In the genomic region with DNA sequence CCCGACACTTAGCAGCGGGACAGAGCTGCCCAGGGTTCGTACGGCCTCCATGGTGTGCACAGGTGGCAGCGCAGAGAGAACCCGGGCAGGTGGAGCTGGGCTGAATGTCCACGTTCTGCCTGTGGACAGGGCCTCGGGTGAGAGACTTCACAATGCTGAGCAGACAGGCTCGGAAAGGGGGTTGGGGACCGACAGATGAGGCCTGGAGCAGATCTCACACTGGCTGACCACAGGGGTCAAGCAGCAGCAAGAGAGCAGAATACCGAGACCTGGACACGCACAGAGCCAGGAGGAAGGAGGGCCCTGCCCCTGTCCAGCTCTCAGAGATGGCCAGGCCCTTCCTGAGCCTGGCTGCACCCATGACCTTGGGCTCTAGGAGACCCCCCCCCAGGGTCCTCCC, we compare ENCODE assay signal across 1 cellular context.
TF ChIP-seq lines count a peak whose summit lies in the region.

No MANE protein-coding gene starts in this region.

TF ChIP-seq in GM23338, 12 proteins besides CTCF, POLR2A, EP300 and RAD21 (continued from another document):
- TF ChIP-seq, protein P1, sequence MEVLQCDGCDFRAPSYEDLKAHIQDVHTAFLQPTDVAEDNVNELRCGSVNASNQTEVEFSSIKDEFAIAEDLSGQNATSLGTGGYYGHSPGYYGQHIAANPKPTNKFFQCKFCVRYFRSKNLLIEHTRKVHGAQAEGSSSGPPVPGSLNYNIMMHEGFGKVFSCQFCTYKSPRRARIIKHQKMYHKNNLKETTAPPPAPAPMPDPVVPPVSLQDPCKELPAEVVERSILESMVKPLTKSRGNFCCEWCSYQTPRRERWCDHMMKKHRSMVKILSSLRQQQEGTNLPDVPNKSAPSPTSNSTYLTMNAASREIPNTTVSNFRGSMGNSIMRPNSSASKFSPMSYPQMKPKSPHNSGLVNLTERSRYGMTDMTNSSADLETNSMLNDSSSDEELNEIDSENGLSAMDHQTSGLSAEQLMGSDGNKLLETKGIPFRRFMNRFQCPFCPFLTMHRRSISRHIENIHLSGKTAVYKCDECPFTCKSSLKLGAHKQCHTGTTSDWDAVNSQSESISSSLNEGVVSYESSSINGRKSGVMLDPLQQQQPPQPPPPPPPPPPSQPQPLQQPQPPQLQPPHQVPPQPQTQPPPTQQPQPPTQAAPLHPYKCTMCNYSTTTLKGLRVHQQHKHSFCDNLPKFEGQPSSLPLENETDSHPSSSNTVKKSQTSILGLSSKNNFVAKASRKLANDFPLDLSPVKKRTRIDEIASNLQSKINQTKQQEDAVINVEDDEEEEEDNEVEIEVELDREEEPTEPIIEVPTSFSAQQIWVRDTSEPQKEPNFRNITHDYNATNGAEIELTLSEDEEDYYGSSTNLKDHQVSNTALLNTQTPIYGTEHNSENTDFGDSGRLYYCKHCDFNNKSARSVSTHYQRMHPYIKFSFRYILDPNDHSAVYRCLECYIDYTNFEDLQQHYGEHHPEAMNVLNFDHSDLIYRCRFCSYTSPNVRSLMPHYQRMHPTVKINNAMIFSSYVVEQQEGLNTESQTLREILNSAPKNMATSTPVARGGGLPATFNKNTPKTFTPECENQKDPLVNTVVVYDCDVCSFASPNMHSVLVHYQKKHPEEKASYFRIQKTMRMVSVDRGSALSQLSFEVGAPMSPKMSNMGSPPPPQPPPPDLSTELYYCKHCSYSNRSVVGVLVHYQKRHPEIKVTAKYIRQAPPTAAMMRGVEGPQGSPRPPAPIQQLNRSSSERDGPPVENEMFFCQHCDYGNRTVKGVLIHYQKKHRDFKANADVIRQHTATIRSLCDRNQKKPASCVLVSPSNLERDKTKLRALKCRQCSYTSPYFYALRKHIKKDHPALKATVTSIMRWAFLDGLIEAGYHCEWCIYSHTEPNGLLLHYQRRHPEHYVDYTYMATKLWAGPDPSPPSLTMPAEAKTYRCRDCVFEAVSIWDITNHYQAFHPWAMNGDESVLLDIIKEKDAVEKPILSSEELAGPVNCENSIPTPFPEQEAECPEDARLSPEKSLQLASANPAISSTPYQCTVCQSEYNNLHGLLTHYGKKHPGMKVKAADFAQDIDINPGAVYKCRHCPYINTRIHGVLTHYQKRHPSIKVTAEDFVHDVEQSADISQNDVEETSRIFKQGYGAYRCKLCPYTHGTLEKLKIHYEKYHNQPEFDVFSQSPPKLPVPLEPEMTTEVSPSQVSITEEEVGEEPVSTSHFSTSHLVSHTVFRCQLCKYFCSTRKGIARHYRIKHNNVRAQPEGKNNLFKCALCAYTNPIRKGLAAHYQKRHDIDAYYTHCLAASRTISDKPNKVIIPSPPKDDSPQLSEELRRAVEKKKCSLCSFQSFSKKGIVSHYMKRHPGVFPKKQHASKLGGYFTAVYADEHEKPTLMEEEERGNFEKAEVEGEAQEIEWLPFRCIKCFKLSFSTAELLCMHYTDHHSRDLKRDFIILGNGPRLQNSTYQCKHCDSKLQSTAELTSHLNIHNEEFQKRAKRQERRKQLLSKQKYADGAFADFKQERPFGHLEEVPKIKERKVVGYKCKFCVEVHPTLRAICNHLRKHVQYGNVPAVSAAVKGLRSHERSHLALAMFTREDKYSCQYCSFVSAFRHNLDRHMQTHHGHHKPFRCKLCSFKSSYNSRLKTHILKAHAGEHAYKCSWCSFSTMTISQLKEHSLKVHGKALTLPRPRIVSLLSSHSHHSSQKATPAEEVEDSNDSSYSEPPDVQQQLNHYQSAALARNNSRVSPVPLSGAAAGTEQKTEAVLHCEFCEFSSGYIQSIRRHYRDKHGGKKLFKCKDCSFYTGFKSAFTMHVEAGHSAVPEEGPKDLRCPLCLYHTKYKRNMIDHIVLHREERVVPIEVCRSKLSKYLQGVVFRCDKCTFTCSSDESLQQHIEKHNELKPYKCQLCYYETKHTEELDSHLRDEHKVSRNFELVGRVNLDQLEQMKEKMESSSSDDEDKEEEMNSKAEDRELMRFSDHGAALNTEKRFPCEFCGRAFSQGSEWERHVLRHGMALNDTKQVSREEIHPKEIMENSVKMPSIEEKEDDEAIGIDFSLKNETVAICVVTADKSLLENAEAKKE (CRISPR knock-in tag; IDR thresholded peaks at IDR 0.05) = no peak
TF ChIP-seq in GM23338: peak in this region for 0.
